In genomic region chr20:59015411-59015810, GRCh38 we compare ENCODE assay signal across 15 cellular contexts. TPM values are rescaled to one million over a fixed set of nuclear protein-coding genes. Genes with fewer than 3 reads are reported as not detected.
"Had no signal": no experiment of that assay in that cellular context is flagged by ENCODE, and none has a peak within 500 bp of the region (broad histone marks: within the 10 kb centered on the region; RNA-seq: fewer than 3 reads in every experiment).

No MANE protein-coding gene starts in this region.

- H3K4me1 ChIP-seq: gastroesophageal sphincter, pancreas had no signal

- H3K9me3 ChIP-seq: gastroesophageal sphincter, left lung, mucosa of descending colon, pancreas, upper lobe of left lung had no signal

- H3K4me3 Mint-ChIP-seq: activated naive CD4-positive, alpha-beta T cell treated with anti-CD3 and anti-CD28 coated beads, Interleukin-2, amount 10 ng/mL, durations not matched to agents 7 days and 5 days; activated T-cell treated with anti-CD3 and anti-CD28 coated beads, Interleukin-2, amount 50 U/mL, for 24 hours had no signal

- H3K36me3 ChIP-seq: pancreas, upper lobe of left lung had no signal

- DNase-seq: activated CD4-positive, CD25-positive, alpha-beta regulatory T cell treated with anti-CD3 and anti-CD28 coated beads, Interleukin-2, amount 50 U/mL, for 72 hours; activated naive CD4-positive, alpha-beta T cell treated with anti-CD3 and anti-CD28 coated beads, Interleukin-2, amount 10 ng/mL, durations not matched to agents 7 days and 5 days; activated T-cell treated with anti-CD3 and anti-CD28 coated beads, Interleukin-2, amount 50 U/mL, for 24 hours; kidney; left lung; mucosa of descending colon; naive thymus-derived CD4-positive, alpha-beta T cell; stimulated activated CD4-positive, alpha-beta T cell treated with anti-CD3 and anti-CD28 coated beads, Interleukin-4, amount 100 ng/mL, for 1 hour; stimulated activated naive CD8-positive, alpha-beta T cell treated with anti-CD3 and anti-CD28 coated beads, Interleukin-15, Interleukin-2, amounts not matched to agents 100 U/mL and 50 U/mL, for 24 hours; T-helper 1 cell; T1000 had no signal

- H3K9me3 Mint-ChIP-seq: activated naive CD4-positive, alpha-beta T cell treated with anti-CD3 and anti-CD28 coated beads, Interleukin-2, amount 10 ng/mL, durations not matched to agents 7 days and 5 days; activated T-cell treated with anti-CD3 and anti-CD28 coated beads, Interleukin-2, amount 50 U/mL, for 24 hours; memory B cell; naive thymus-derived CD4-positive, alpha-beta T cell had no signal

- H3K27ac ChIP-seq: gastroesophageal sphincter, left lung, pancreas, upper lobe of left lung had no signal

- H3K36me3 Mint-ChIP-seq: activated naive CD4-positive, alpha-beta T cell treated with anti-CD3 and anti-CD28 coated beads, Interleukin-2, amount 10 ng/mL, durations not matched to agents 7 days and 5 days; memory B cell had no signal

- H3K27me3 Mint-ChIP-seq: activated T-cell treated with anti-CD3 and anti-CD28 coated beads, Interleukin-2, amount 50 U/mL, for 24 hours; memory B cell; naive thymus-derived CD4-positive, alpha-beta T cell had no signal

- H3K4me3 ChIP-seq: gastroesophageal sphincter, left lung, mucosa of descending colon, pancreas, upper lobe of left lung had no signal

- H3K27me3 ChIP-seq: gastroesophageal sphincter, left lung, pancreas, upper lobe of left lung had no signal

- H3K27ac Mint-ChIP-seq: activated naive CD4-positive, alpha-beta T cell treated with anti-CD3 and anti-CD28 coated beads, Interleukin-2, amount 10 ng/mL, durations not matched to agents 7 days and 5 days had no signal

RNA-seq across cellular contexts. Expression of gene TUBB1, which starts 3.8 kb away (rescaled TPM):
- total RNA-seq: kidney, mucosa of descending colon had no signal
